ENCODE assay signal across 17 cellular contexts in genomic region chr6:166460473-166461437, GRCh38.
A peak's percentile ranks its signal among the peaks of the same experiment; 100 is the strongest.
DNase-seq lines count a peak whose midpoint lies in the region; ATAC-seq and TF ChIP-seq lines count a peak whose summit lies in the region.
"Had no signal": no experiment of that assay in that cellular context is flagged by ENCODE, and none has a peak within 500 bp of the region (broad histone marks: within the 10 kb centered on the region; RNA-seq: fewer than 3 reads in every experiment).

No MANE protein-coding gene starts in this region.

- peak overlapping the region in 3 of 6 donors; percentile 54 to 93 (median 70) for H3K27ac Mint-ChIP-seq in naive B cell
- H3K27ac Mint-ChIP-seq: CD4-positive, alpha-beta T cell; T-helper 2 cell treated with Interferon-gamma antibody and Interleukin-4, amounts not matched to agents 5 μg/mL and 100 μg/mL, for 36 hours had no signal

- 38% methylated on average over 16 of the region's 25 CpGs for WGBS in mammary epithelial cell (ENCODE audit: low coverage, missing lambda C conversion rate)

- in situ Hi-C loops in mammary epithelial cell (cut with MboI; ENCODE audit: low sequenced_read_pairs in 2 of 2) = no loop called here

- no peaks in the 10 kb centered on the region for H4K20me1 ChIP-seq in mammary epithelial cell (ENCODE audit: insufficient read depth, low read length)

- CTCF ChIA-PET in mammary epithelial cell (lab: Charles Lee; ENCODE audit: low non-redundant PET) = interaction anchor here (0.6 kb wide), 1 partner anchor 891 kb away, joined by 6 read pairs; no protein-coding TSS in a partner anchor

- no peak overlapping the region for H3K4me3 ChIP-seq in mammary epithelial cell (replicated peaks in 1 of 3; ENCODE audit: insufficient read depth in 1 of 3, low read depth in 2 of 3, low read length in 3 of 3)
- H3K4me3 ChIP-seq: prostate gland, thoracic aorta had no signal

- H3K27me3 ChIP-seq in mammary epithelial cell (ENCODE audit: insufficient read depth, low read length) = no peaks in the 10 kb centered on the region

- intact Hi-C loops in mammary epithelial cell (cut with micrococcal nuclease) = no loop called here

- H3K4me1 Mint-ChIP-seq in naive B cell = peaks cover 31 to 45% (median 44%) of the 10 kb centered on the region in 3 donors

- H3K9me3 ChIP-seq in mammary epithelial cell (replicated peaks; ENCODE audit: insufficient read depth, low read length) = peaks cover 6% of the 10 kb centered on the region
- H3K9me3 ChIP-seq: prostate gland, thoracic aorta had no signal

- H3K4me3 Mint-ChIP-seq in naive B cell = peak overlapping the region in 7 of 8 donors; percentile 8 to 84 (median 61)
- H3K4me3 Mint-ChIP-seq: CD4-positive, alpha-beta T cell; T-helper 2 cell treated with Interferon-gamma antibody and Interleukin-4, amounts not matched to agents 5 μg/mL and 100 μg/mL, for 36 hours had no signal

- dilution Hi-C loops in mammary epithelial cell (cut with HindIII; ENCODE audit: low sequenced_read_pairs) = no loop called here

- peak; percentile 20 for DNase-seq in Daoy (ENCODE audit: low read depth)
- DNase-seq in M059J (ENCODE audit: low read depth) = peak; percentile 34
- peak; percentile 8 for DNase-seq in mammary epithelial cell
- DNase-seq in naive B cell = no peak
- DNase-seq in DMS 273 (lab: John Stamatoyannopoulos, UW; ENCODE audit: unreplicated experiment) = no peak
- no peak for DNase-seq in OCI-M2 (lab: John Stamatoyannopoulos, UW; ENCODE audit: unreplicated experiment)
- DNase-seq in H4 (ENCODE audit: low spot score) = no peak
- DNase-seq: activated T-cell treated with anti-CD3 and anti-CD28 coated beads, Interleukin-2, amount 50 U/mL, for 1 hour; CD4-positive, alpha-beta T cell; cerebellar nuclear complex; islet precursor cell; NCI-H510A treated with DMSO at 0.1 percent for 48 hours; RPMI8226 had no signal

- no peaks in the 10 kb centered on the region for H3K27me3 Mint-ChIP-seq in naive B cell
- H3K27me3 Mint-ChIP-seq: CD4-positive, alpha-beta T cell had no signal

- H3K9ac ChIP-seq in mammary epithelial cell (ENCODE audit: insufficient read depth, low read length) = peak overlapping the region; percentile 4

- no TSS peak for BruUV-seq in mammary epithelial cell (replicated peaks; lab: Mats Ljungman, UMichigan)

- ATAC-seq in naive B cell (ENCODE audit: low read depth in 2 of 2) = peak in 1 of 2 donors; percentile 20

- peak overlapping the region; percentile 61 for H3K4me2 ChIP-seq in mammary epithelial cell (ENCODE audit: insufficient read depth, low read depth, low read length)

- H3K79me2 ChIP-seq in mammary epithelial cell (ENCODE audit: insufficient read depth, low read length) = no peaks in the 10 kb centered on the region

- H2AFZ ChIP-seq in mammary epithelial cell (ENCODE audit: low read depth, low read length) = peak overlapping the region; percentile 69

- H3K9me3 Mint-ChIP-seq in naive B cell = peaks cover 4 to 16% (median 5%) of the 10 kb centered on the region in 7 donors
- H3K9me3 Mint-ChIP-seq: CD4-positive, alpha-beta T cell had no signal

- H3K4me1 ChIP-seq in mammary epithelial cell (ENCODE audit: insufficient read depth, low read length) = peaks cover 10% of the 10 kb centered on the region
- H3K4me1 ChIP-seq: prostate gland had no signal

- TF ChIP-seq CTCF in mammary epithelial cell (conservative IDR thresholded peaks at IDR 0.05 in 1 of 2, IDR thresholded peaks at IDR 0.05 in 1 of 2; ENCODE audit: extremely low read depth in 1 of 2, insufficient read depth in 1 of 2, low read depth in 1 of 2, low read length in 2 of 2) = no peak

- peaks cover 7 to 12% of the 10 kb centered on the region in 2 donors for H3K36me3 Mint-ChIP-seq in naive B cell

- H3K27ac ChIP-seq in mammary epithelial cell (ENCODE audit: insufficient read depth, low read depth, low read length) = no peak overlapping the region
- H3K27ac ChIP-seq: epithelial cell of prostate, prostate gland, thoracic aorta had no signal

- H3K36me3 ChIP-seq in mammary epithelial cell (ENCODE audit: insufficient read depth, low read length) = no peaks in the 10 kb centered on the region
- H3K36me3 ChIP-seq: prostate gland, thoracic aorta had no signal

Comparison
In these comparisons a context has a peak if more than half of its experiments do, and no peak if none do; other contexts are left out.
1. DNase-seq: peak in Daoy (single experiment), M059J (single experiment) and mammary epithelial cell (single experiment); none in naive B cell (single experiment), DMS 273 (single experiment), OCI-M2 (single experiment) and H4 (single experiment).